24 cellular contexts compared by ENCODE assay signal in the genomic region with DNA sequence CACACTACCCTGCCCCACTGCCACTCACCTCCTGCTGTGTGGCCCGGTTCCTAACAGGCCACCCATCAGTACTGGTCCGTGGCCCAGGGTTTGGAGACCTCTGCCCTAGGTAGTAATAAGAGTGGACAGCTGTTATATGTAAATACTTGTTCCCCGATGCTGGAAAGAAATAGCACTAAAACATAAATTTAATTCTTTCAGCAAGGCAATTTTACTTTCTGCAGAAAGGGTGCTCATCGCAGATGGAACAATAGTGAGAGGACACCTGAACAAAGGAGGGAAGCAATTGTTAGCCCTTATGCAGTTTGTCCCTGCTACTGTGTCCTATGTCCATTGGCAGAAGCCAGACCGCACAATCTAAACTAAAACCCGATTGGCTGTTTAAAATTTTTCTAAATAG. TPM values are rescaled to one million over a fixed set of nuclear protein-coding genes. Genes with fewer than 3 reads are reported as not detected.
DNase-seq lines count a peak whose midpoint lies in the region; ATAC-seq and TF ChIP-seq lines count a peak whose summit lies in the region.
"Had no signal": no experiment of that assay in that cellular context is flagged by ENCODE, and none has a peak within 500 bp of the region (broad histone marks: within the 10 kb centered on the region; RNA-seq: fewer than 3 reads in every experiment).

No MANE protein-coding gene starts in this region.

- CTCF ChIA-PET in HEK293 (lab: Yijun Ruan, JAX), result interaction anchor here (0.6 to 1.6 kb wide), 3 partner anchors 10 to 159 kb away, joined by 3 to 4 read pairs (median 3); no protein-coding TSS in a partner anchor

- H3K9me3 Mint-ChIP-seq in endodermal cell, result peaks cover 22% of the 10 kb centered on the region
- H3K9me3 Mint-ChIP-seq: CD4-positive, alpha-beta T cell had no signal

- POLR2A ChIA-PET in HEK293 (lab: Yijun Ruan, JAX), result no interaction called here

- H3K27ac ChIP-seq in HEK293 (ENCODE audit: extremely low read depth, low read depth, low read length) (no peak overlapping the region), endodermal cell (ENCODE audit: low read depth, low read length) (no peak overlapping the region)
- H3K27ac ChIP-seq: A549; BLaER1 treated with 17β-estradiol and CSF1 and Interleukin-3, amounts not matched to agents 10 nM and 100 nM had no signal

- H3K4me3 ChIP-seq in HEK293 (ENCODE audit: low read depth, low read length), result no peak overlapping the region
- no peak overlapping the region for H3K4me3 ChIP-seq in endodermal cell (ENCODE audit: low read length)
- H3K4me3 ChIP-seq: A549, GM12878, GM23338 had no signal

- no peaks in the 10 kb centered on the region for H3K4me1 Mint-ChIP-seq in endodermal cell

- no peak for TF ChIP-seq CTCF in HEK293 (tag by site-specific recombination; IDR thresholded peaks at IDR 0.05)
- no peak for TF ChIP-seq CTCF in endodermal cell (conservative IDR thresholded peaks at IDR 0.05)

- intact Hi-C loops in cardiac septum (cut with DNase I), result no loop called here
- intact Hi-C loops in left ventricle myocardium superior (cut with micrococcal nuclease), result no loop called here
- intact Hi-C loops in posterior vena cava (cut with DNase I), result no loop called here

- H3K4me1 ChIP-seq in HEK293 (ENCODE audit: control insufficient read depth, insufficient read depth, low read length) (no peaks in the 10 kb centered on the region), endodermal cell (ENCODE audit: control insufficient read depth, insufficient read depth, low read length) (no peaks in the 10 kb centered on the region)
- H3K4me1 ChIP-seq: A549, BE2C had no signal

- no peaks in the 10 kb centered on the region for H3K36me3 Mint-ChIP-seq in endodermal cell (ENCODE audit: low read depth)
- H3K36me3 Mint-ChIP-seq: CD14-positive monocyte; CD8-positive, alpha-beta memory T cell had no signal

- H3K27me3 ChIP-seq in endodermal cell (ENCODE audit: control insufficient read depth, insufficient read depth, low read length, poor library complexity, severe bottlenecking), result no peaks in the 10 kb centered on the region
- H3K27me3 ChIP-seq: BE2C; BLaER1 treated with 17β-estradiol and CSF1 and Interleukin-3, amounts not matched to agents 10 nM and 100 nM had no signal

- no peaks in the 10 kb centered on the region for H3K36me3 ChIP-seq in HEK293 (ENCODE audit: control insufficient read depth in 2 of 2, insufficient read depth in 1 of 2, low read length in 2 of 2)
- no peaks in the 10 kb centered on the region for H3K36me3 ChIP-seq in endodermal cell (ENCODE audit: control insufficient read depth, insufficient read depth, low read length)
- H3K36me3 ChIP-seq: BE2C had no signal

- no peaks in the 10 kb centered on the region for H3K9me3 ChIP-seq in HEK293 (ENCODE audit: control insufficient read depth, insufficient read depth, low read depth, low read length)
- peaks cover 16% of the 10 kb centered on the region for H3K9me3 ChIP-seq in endodermal cell (ENCODE audit: control insufficient read depth, low read length)
- H3K9me3 ChIP-seq: BE2C had no signal

- DNase-seq in cardiac septum (ENCODE audit: low spot score), result peak; percentile 20
- DNase-seq in left ventricle myocardium superior, result no peak
- DNase-seq in endodermal cell, result peak; percentile 26
- peak; percentile 38 for DNase-seq in posterior vena cava (ENCODE audit: low spot score)
- DNase-seq in NCI-H345 treated with DMSO at 0.1 percent for 48 hours (lab: John Stamatoyannopoulos, UW; ENCODE audit: unreplicated experiment), result no peak
- DNase-seq in NCI-H2196 treated with DMSO at 0.1 percent for 48 hours (lab: John Stamatoyannopoulos, UW; ENCODE audit: unreplicated experiment), result no peak
- DNase-seq in NCI-H1436 (lab: John Stamatoyannopoulos, UW), result no peak
- DNase-seq: 8988T; ACHN; AML-193; BE2C; CD4-positive, alpha-beta T cell; DMS 273 treated with DMSO at 0.1 percent for 48 hours; DMS79; GDM1; H9 had no signal

- WGBS in endodermal cell (ENCODE audit: insufficient coverage in 1 of 2, insufficient read length in 1 of 2), 2 experiments, result 96 to 100% methylated on average over 3 to 6 of the region's 6 CpGs

- ATAC-seq in left ventricle myocardium superior, result no peak
- ATAC-seq: A549, GM12878, GM23338 had no signal

- H3K9ac ChIP-seq in endodermal cell (ENCODE audit: extremely low read depth, low read length, poor library complexity, severe bottlenecking), result no peak overlapping the region
- H3K9ac ChIP-seq: BLaER1 treated with 17β-estradiol and CSF1 and Interleukin-3, amounts not matched to agents 10 nM and 100 nM had no signal

- H3K27ac Mint-ChIP-seq in endodermal cell, result no peak overlapping the region
- H3K27ac Mint-ChIP-seq: CD14-positive monocyte; CD4-positive, alpha-beta T cell; GM23338; H9 had no signal

- peaks cover 4% of the 10 kb centered on the region for H3K27me3 Mint-ChIP-seq in endodermal cell (ENCODE audit: insufficient read depth)

- H3K4me3 Mint-ChIP-seq in endodermal cell, result no peak overlapping the region
- H3K4me3 Mint-ChIP-seq: CD14-positive monocyte; CD4-positive, alpha-beta T cell; GM23338; H9 had no signal

TF ChIP-seq in HEK293, 187 proteins besides CTCF, POLR2A, EP300 and RAD21:
- TF ChIP-seq ZNF747 (tag by site-specific recombination; IDR thresholded peaks at IDR 0.05) (no peak), ZNF548 (tag by site-specific recombination; IDR thresholded peaks at IDR 0.05) (no peak), SETDB1 (IDR thresholded peaks at IDR 0.05; ENCODE audit: insufficient read length, low read length) (peak; percentile 95), ZNF169 (tag by site-specific recombination; IDR thresholded peaks at IDR 0.05) (no peak), ZNF664 (tag by site-specific recombination; IDR thresholded peaks at IDR 0.05) (no peak), TRIM28 (IDR thresholded peaks at IDR 0.05; ENCODE audit: borderline replicate concordance, low read length) (peak; percentile 88; the same call in 1 of the 2 replicates), ZNF514 (tag by site-specific recombination; IDR thresholded peaks at IDR 0.05) (no peak), SP3 (tag by site-specific recombination; IDR thresholded peaks at IDR 0.05) (no peak), ZNF311 (tag by site-specific recombination; IDR thresholded peaks at IDR 0.05; ENCODE audit: borderline replicate concordance) (no peak)

RNA-seq across cellular contexts. Expression of a gene that starts 5.9 kb away (rescaled TPM):
- total RNA-seq in cardiac septum (5.5 TPM), left ventricle myocardium superior (3.0 TPM), endodermal cell (under 1 TPM; 0.55 to 0.57 TPM), posterior vena cava (1 to 10 TPM; 1.3 TPM)
- 4.1 TPM for polyA plus RNA-seq in endodermal cell (2013, experiment 1 of 2)
- polyA plus RNA-seq in endodermal cell (2013, experiment 2 of 2), result 4.8 TPM
- total RNA-seq: GM12878, H4 had no signal
- polyA plus RNA-seq: CD14-positive monocyte; CD8-positive, alpha-beta memory T cell had no signal

RNA-seq across cellular contexts. Expression of a gene that starts 33.3 kb away (rescaled TPM):
- total RNA-seq in cardiac septum (1.9 TPM), left ventricle myocardium superior (1.5 TPM), endodermal cell (1 to 10 TPM; 3.0 to 3.4 TPM), posterior vena cava (10 to 100 TPM; 10.9 to 11.6 TPM)
- 1.8 TPM for polyA plus RNA-seq in endodermal cell (2013, experiment 1 of 2)
- polyA plus RNA-seq in endodermal cell (2013, experiment 2 of 2), result 2.3 TPM
- total RNA-seq: CD4-positive, alpha-beta T cell; GM12878 had no signal
- polyA plus RNA-seq: CD14-positive monocyte; CD8-positive, alpha-beta memory T cell had no signal

Comparison
In these comparisons a context has a peak if more than half of its experiments do, and no peak if none do; other contexts are left out.
1. DNase-seq: peak in cardiac septum (single experiment), endodermal cell (single experiment) and posterior vena cava (single experiment); none in left ventricle myocardium superior (single experiment), NCI-H345 treated with DMSO at 0.1 percent for 48 hours (single experiment), NCI-H2196 treated with DMSO at 0.1 percent for 48 hours (single experiment) and NCI-H1436 (single experiment).